ENCODE assay signal across 7 cellular contexts in genomic region chr1:221961532-221962292, GRCh38.
DNase-seq lines count a peak whose midpoint lies in the region; ATAC-seq, FAIRE-seq and TF ChIP-seq lines count a peak whose summit lies in the region.

No MANE protein-coding gene starts in this region.

- H3K9ac ChIP-seq in Karpas-422 (ENCODE audit: low read length), result no peak overlapping the region

- no peaks in the 10 kb centered on the region for H3K27me3 ChIP-seq in small intestine (ENCODE audit: control insufficient read depth in 2 of 2, insufficient read depth in 2 of 2, low read length in 2 of 2)
- no peaks in the 10 kb centered on the region for H3K27me3 ChIP-seq in Karpas-422 (ENCODE audit: low read length)

- H2AFZ ChIP-seq in Karpas-422 (ENCODE audit: low read length), result no peak overlapping the region

- H3K36me3 ChIP-seq in small intestine (ENCODE audit: control insufficient read depth in 2 of 2, insufficient read depth in 2 of 2, low read length in 2 of 2), result no peaks in the 10 kb centered on the region
- H3K36me3 ChIP-seq in Karpas-422 (ENCODE audit: insufficient read depth, low read length), result no peaks in the 10 kb centered on the region

- WGBS in small intestine, 3 donors, result 47 to 57% (median 56%) methylated on average over 5 of the region's 5 CpGs

- ATAC-seq in GM19035 (IDR thresholded peaks at IDR 0.05; ENCODE audit: unreplicated experiment), result peak; percentile 94
- ATAC-seq in HG03060 (IDR thresholded peaks at IDR 0.05; ENCODE audit: low read depth, unreplicated experiment), result peak; percentile 92

- no peaks in the 10 kb centered on the region for H4K20me1 ChIP-seq in Karpas-422 (ENCODE audit: insufficient read depth, low read depth, low read length)

- H3K4me1 ChIP-seq in small intestine (ENCODE audit: control insufficient read depth in 2 of 2, insufficient read depth in 1 of 2, low read depth in 1 of 2, low read length in 1 of 2), result no peaks in the 10 kb centered on the region
- H3K4me1 ChIP-seq in Karpas-422 (ENCODE audit: low read length), result no peaks in the 10 kb centered on the region

- H3K9me3 ChIP-seq in small intestine (ENCODE audit: control insufficient read depth, low read depth), result no peaks in the 10 kb centered on the region
- H3K9me3 ChIP-seq in Karpas-422 (ENCODE audit: low read length), result no peaks in the 10 kb centered on the region

- in situ Hi-C loops in astrocyte of the cerebellum (cut with HindIII; ENCODE audit: low sequenced_read_pairs), result no loop called here

- no peak overlapping the region for H3K4me2 ChIP-seq in Karpas-422 (ENCODE audit: low read depth, low read length, poor library complexity, severe bottlenecking)

- no peaks in the 10 kb centered on the region for H3K9me2 ChIP-seq in Karpas-422 (replicated peaks; ENCODE audit: insufficient read depth, low read length)

- no peak for TF ChIP-seq CTCF in astrocyte of the cerebellum (IDR thresholded peaks at IDR 0.05; ENCODE audit: low read depth, low read length, missing control alignments)

- H3K4me3 ChIP-seq in astrocyte of the cerebellum (ENCODE audit: low read depth, low read length) (no peak overlapping the region), small intestine (ENCODE audit: low read depth in 1 of 2, low read length in 2 of 2) (no peak overlapping the region), Karpas-422 (ENCODE audit: low read length) (no peak overlapping the region)

- H3K27ac ChIP-seq in small intestine (ENCODE audit: low read depth in 1 of 2, low read length in 1 of 2) (no peak overlapping the region), Karpas-422 (ENCODE audit: low read length) (no peak overlapping the region)

- peak; percentile 87 for DNase-seq in RPMI7951 (ENCODE audit: low read depth)
- DNase-seq in astrocyte of the cerebellum (ENCODE audit: low read depth), result peak; percentile 46
- DNase-seq in small intestine, result peak; percentile 24
- DNase-seq in Karpas-422, result no peak
- no peak for DNase-seq in NCI-H1092 (lab: John Stamatoyannopoulos, UW)

- no peaks in the 10 kb centered on the region for H3K79me2 ChIP-seq in Karpas-422 (ENCODE audit: low read length)

- no peak for FAIRE-seq in small intestine (lab: Jason Lieb, UNC)

Comparison
In these comparisons a context has a peak if more than half of its experiments do, and no peak if none do; other contexts are left out.
1. DNase-seq: peak in RPMI7951 (single experiment), astrocyte of the cerebellum (single experiment) and small intestine (single experiment); none in Karpas-422 (single experiment) and NCI-H1092 (single experiment).